In the genomic region with DNA sequence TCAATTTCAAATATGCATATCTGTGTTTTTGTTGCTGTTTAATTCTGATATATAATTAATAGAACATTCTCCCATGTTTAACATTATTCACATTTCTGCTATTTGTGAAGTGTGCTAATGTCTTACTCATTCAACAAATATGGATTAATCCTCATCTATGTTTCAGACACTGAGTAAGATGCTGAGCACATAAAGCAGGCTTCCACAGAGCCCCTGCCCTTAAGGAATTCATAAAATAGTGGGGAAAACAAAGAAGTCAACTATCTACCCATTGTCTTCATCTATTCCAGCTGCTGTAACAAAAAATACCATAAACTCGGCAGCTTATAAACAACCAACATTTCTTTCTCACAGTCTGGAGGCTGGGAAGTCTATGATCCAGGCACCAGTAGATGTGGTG, we compare ENCODE assay signal across 26 cellular contexts.
"Had no signal": no experiment of that assay in that cellular context is flagged by ENCODE, and none has a peak within 500 bp of the region (broad histone marks: within the 10 kb centered on the region; RNA-seq: fewer than 3 reads in every experiment).

No MANE protein-coding gene starts in this region.

- DNase-seq: activated CD4-positive, alpha-beta T cell treated with anti-CD3 and anti-CD28 coated beads, Interleukin-2, amount 10 ng/mL, durations not matched to agents 7 days and 5 days; activated CD8-positive, alpha-beta memory T cell treated with anti-CD3 and anti-CD28 coated beads, Interleukin-2, amount 50 U/mL, for 4 hours; activated effector memory CD4-positive, alpha-beta T cell treated with Interleukin-2 at 50 U/mL for 16 hours; activated naive CD4-positive, alpha-beta T cell treated with anti-CD3 and anti-CD28 coated beads, Interleukin-2, amount 10 ng/mL, durations not matched to agents 7 days and 5 days; activated naive CD8-positive, alpha-beta T cell treated with anti-CD3 and anti-CD28 coated beads, Interleukin-2, amount 50 U/mL, for 24 hours; activated T-cell treated with anti-CD3 and anti-CD28 coated beads, Interleukin-2, amount 50 U/mL, for 4 hours; aorta; dermis blood vessel endothelial cell; effector memory CD4-positive, alpha-beta T cell; gastrocnemius medialis; head of caudate nucleus; kidney glomerular epithelial cell; mesenchymal stem cell; naive thymus-derived CD4-positive, alpha-beta T cell; right cardiac atrium; stimulated activated CD4-positive, alpha-beta T cell treated with anti-CD3 and anti-CD28 coated beads, Interleukin-15, amount 100 ng/mL, for 24 hours; stimulated activated CD4-positive, alpha-beta T cell treated with anti-CD3 and anti-CD28 coated beads, Interleukin-2, amount 100 ng/mL, for 48 hours; stimulated activated naive CD8-positive, alpha-beta T cell treated with anti-CD3 and anti-CD28 coated beads, Interleukin-15, amount 100 ng/mL, for 72 hours; transverse colon; uterus had no signal

- FAIRE-seq: endothelial cell of umbilical vein had no signal

- H3K4me3 ChIP-seq: gastrocnemius medialis, neural progenitor cell, prostate gland, skin epidermis, suprapubic skin, transverse colon, uterus had no signal

- H3K36me3 Mint-ChIP-seq: activated naive CD4-positive, alpha-beta T cell treated with anti-CD3 and anti-CD28 coated beads, Interleukin-2, amount 10 ng/mL, durations not matched to agents 7 days and 5 days; naive thymus-derived CD4-positive, alpha-beta T cell had no signal

- H3K27me3 Mint-ChIP-seq: activated CD4-positive, alpha-beta T cell treated with anti-CD3 and anti-CD28 coated beads, Interleukin-2, amount 10 ng/mL, durations not matched to agents 7 days and 5 days; activated naive CD4-positive, alpha-beta T cell treated with anti-CD3 and anti-CD28 coated beads, Interleukin-2, amount 10 ng/mL, durations not matched to agents 7 days and 5 days had no signal

- H3K4me1 Mint-ChIP-seq: activated CD4-positive, alpha-beta T cell treated with anti-CD3 and anti-CD28 coated beads, Interleukin-2, amount 10 ng/mL, durations not matched to agents 7 days and 5 days; activated naive CD4-positive, alpha-beta T cell treated with anti-CD3 and anti-CD28 coated beads, Interleukin-2, amount 10 ng/mL, durations not matched to agents 7 days and 5 days; activated naive CD8-positive, alpha-beta T cell treated with anti-CD3 and anti-CD28 coated beads, Interleukin-2, amount 50 U/mL, for 24 hours; naive thymus-derived CD4-positive, alpha-beta T cell; stimulated activated naive CD8-positive, alpha-beta T cell treated with anti-CD3 and anti-CD28 coated beads, Interleukin-15, amount 100 ng/mL, for 72 hours had no signal

- H3K27me3 ChIP-seq: gastrocnemius medialis, neural progenitor cell, suprapubic skin, transverse colon, uterus had no signal

- H3K27ac Mint-ChIP-seq: activated CD4-positive, alpha-beta T cell treated with anti-CD3 and anti-CD28 coated beads, Interleukin-2, amount 10 ng/mL, durations not matched to agents 7 days and 5 days; activated naive CD4-positive, alpha-beta T cell treated with anti-CD3 and anti-CD28 coated beads, Interleukin-2, amount 10 ng/mL, durations not matched to agents 7 days and 5 days; activated naive CD8-positive, alpha-beta T cell treated with anti-CD3 and anti-CD28 coated beads, Interleukin-2, amount 50 U/mL, for 24 hours; naive thymus-derived CD4-positive, alpha-beta T cell; neural progenitor cell; stimulated activated naive CD8-positive, alpha-beta T cell treated with anti-CD3 and anti-CD28 coated beads, Interleukin-15, amount 100 ng/mL, for 72 hours; T-helper 1 cell treated with Interleukin-12 subunit alpha and Interleukin-12 subunit beta and Interleukin-4 antibody, amounts not matched to agents 30 μg/mL and 1 μg/mL, for 36 hours had no signal

- H3K9me3 Mint-ChIP-seq: activated naive CD4-positive, alpha-beta T cell treated with anti-CD3 and anti-CD28 coated beads, Interleukin-2, amount 10 ng/mL, durations not matched to agents 7 days and 5 days; activated naive CD8-positive, alpha-beta T cell treated with anti-CD3 and anti-CD28 coated beads, Interleukin-2, amount 50 U/mL, for 24 hours; T-helper 1 cell treated with Interleukin-12 subunit alpha and Interleukin-12 subunit beta and Interleukin-4 antibody, amounts not matched to agents 30 μg/mL and 1 μg/mL, for 36 hours had no signal

- H3K36me3 ChIP-seq: gastrocnemius medialis, neural progenitor cell, prostate gland, suprapubic skin, transverse colon, uterus had no signal

- H3K4me3 Mint-ChIP-seq: activated CD4-positive, alpha-beta T cell treated with anti-CD3 and anti-CD28 coated beads, Interleukin-2, amount 10 ng/mL, durations not matched to agents 7 days and 5 days; activated naive CD4-positive, alpha-beta T cell treated with anti-CD3 and anti-CD28 coated beads, Interleukin-2, amount 10 ng/mL, durations not matched to agents 7 days and 5 days; activated naive CD8-positive, alpha-beta T cell treated with anti-CD3 and anti-CD28 coated beads, Interleukin-2, amount 50 U/mL, for 24 hours; activated T-cell treated with anti-CD3 and anti-CD28 coated beads, Interleukin-2, amount 50 U/mL, for 4 hours; naive thymus-derived CD4-positive, alpha-beta T cell; neural progenitor cell; stimulated activated naive CD8-positive, alpha-beta T cell treated with anti-CD3 and anti-CD28 coated beads, Interleukin-15, amount 100 ng/mL, for 72 hours; T-helper 1 cell treated with Interleukin-12 subunit alpha and Interleukin-12 subunit beta and Interleukin-4 antibody, amounts not matched to agents 30 μg/mL and 1 μg/mL, for 36 hours had no signal
